ENCODE assay signal across 20 cellular contexts in the genomic region with DNA sequence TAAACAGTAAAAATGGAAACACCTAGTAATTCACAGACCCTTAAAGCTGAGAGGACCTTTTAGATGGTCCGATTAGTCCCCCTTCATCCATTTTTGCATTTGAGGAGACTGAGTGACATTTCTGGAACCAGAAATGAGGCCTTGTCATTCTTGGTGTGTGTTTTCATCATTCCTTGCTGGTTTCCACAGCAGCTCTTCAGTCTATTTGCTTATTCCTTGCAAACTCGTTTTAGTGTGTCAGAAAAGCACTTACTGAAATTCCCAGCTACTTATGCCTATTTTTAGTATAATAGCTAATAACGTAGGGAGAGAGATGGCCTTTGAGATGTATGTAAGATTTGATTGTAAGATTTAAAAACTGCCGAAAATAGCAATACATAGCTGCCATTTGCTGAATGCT.
DNase-seq lines count a peak whose midpoint lies in the region; ATAC-seq and TF ChIP-seq lines count a peak whose summit lies in the region.
"Had no signal": no experiment of that assay in that cellular context is flagged by ENCODE, and none has a peak within 500 bp of the region (broad histone marks: within the 10 kb centered on the region; RNA-seq: fewer than 3 reads in every experiment).

No MANE protein-coding gene starts in this region.

- peaks cover 45% of the 10 kb centered on the region for H3K4me1 Mint-ChIP-seq in activated naive CD8-positive, alpha-beta T cell treated with anti-CD3 and anti-CD28 coated beads for 36 hours
- H3K4me1 Mint-ChIP-seq in activated naive CD8-positive, alpha-beta T cell treated with anti-CD3 and anti-CD28 coated beads, Interleukin-2, amount 50 U/mL, for 24 hours = peaks cover 44% of the 10 kb centered on the region
- H3K4me1 Mint-ChIP-seq: IgD-negative memory B cell had no signal

- H3K9me3 Mint-ChIP-seq in activated naive CD8-positive, alpha-beta T cell treated with anti-CD3 and anti-CD28 coated beads for 36 hours = no peaks in the 10 kb centered on the region
- no peaks in the 10 kb centered on the region for H3K9me3 Mint-ChIP-seq in activated naive CD8-positive, alpha-beta T cell treated with anti-CD3 and anti-CD28 coated beads, Interleukin-2, amount 50 U/mL, for 24 hours
- H3K9me3 Mint-ChIP-seq: CD4-positive, alpha-beta memory T cell; IgD-negative memory B cell had no signal

- no peaks in the 10 kb centered on the region for H3K27me3 Mint-ChIP-seq in activated naive CD8-positive, alpha-beta T cell treated with anti-CD3 and anti-CD28 coated beads for 36 hours
- H3K27me3 Mint-ChIP-seq in activated naive CD8-positive, alpha-beta T cell treated with anti-CD3 and anti-CD28 coated beads, Interleukin-2, amount 50 U/mL, for 24 hours = no peaks in the 10 kb centered on the region
- H3K27me3 Mint-ChIP-seq: CD4-positive, alpha-beta memory T cell; IgD-negative memory B cell had no signal

- intact Hi-C loops in lower lobe of right lung (cut with DNase I) = no loop called here

- no peak overlapping the region for H3K4me3 Mint-ChIP-seq in activated naive CD8-positive, alpha-beta T cell treated with anti-CD3 and anti-CD28 coated beads for 36 hours
- no peak overlapping the region for H3K4me3 Mint-ChIP-seq in activated naive CD8-positive, alpha-beta T cell treated with anti-CD3 and anti-CD28 coated beads, Interleukin-2, amount 50 U/mL, for 24 hours
- H3K4me3 Mint-ChIP-seq: CD14-positive monocyte; CD4-positive, alpha-beta memory T cell; IgD-negative memory B cell had no signal

- H3K9me3 ChIP-seq in lower lobe of right lung (no peaks in the 10 kb centered on the region), thoracic aorta (no peaks in the 10 kb centered on the region)
- H3K9me3 ChIP-seq: A549, BLaER1, HAP-1 had no signal

- no peak for ATAC-seq in activated naive CD8-positive, alpha-beta T cell treated with anti-CD3 and anti-CD28 coated beads, Interleukin-2, amount 50 U/mL, for 24 hours
- peak; percentile 59 to 91 for ATAC-seq in lower lobe of right lung
- no peak for ATAC-seq in thoracic aorta (ENCODE audit: insufficient number of reproducible peaks, low FRiP score, low read depth)
- no peak for ATAC-seq in HG02852 (IDR thresholded peaks at IDR 0.05; ENCODE audit: unreplicated experiment)
- ATAC-seq: A549, HepG2 had no signal

- H3K4me3 ChIP-seq in lower lobe of right lung (no peak overlapping the region), thoracic aorta (no peak overlapping the region)
- H3K4me3 ChIP-seq: A549, BLaER1, GM23248, HAP-1 had no signal

- H3K27ac ChIP-seq in cingulate gyrus (ENCODE audit: low read depth, low read length) (peak overlapping the region; percentile 32), lower lobe of right lung (peak overlapping the region; percentile 14), thoracic aorta (peak overlapping the region; percentile 32 to 36)
- H3K27ac ChIP-seq: 22Rv1, A549, BLaER1, GM23248 had no signal

- H3K27me3 ChIP-seq in lower lobe of right lung (ENCODE audit: low read depth) = no peaks in the 10 kb centered on the region
- H3K27me3 ChIP-seq in thoracic aorta (replicated peaks; ENCODE audit: insufficient read depth) = no peaks in the 10 kb centered on the region
- H3K27me3 ChIP-seq: BLaER1 had no signal

- TF ChIP-seq CTCF in lower lobe of right lung (IDR thresholded peaks at IDR 0.05) (no peak), thoracic aorta (IDR thresholded peaks at IDR 0.05) (no peak)

- peak overlapping the region; percentile 18 for H3K27ac Mint-ChIP-seq in activated naive CD8-positive, alpha-beta T cell treated with anti-CD3 and anti-CD28 coated beads for 36 hours
- no peak overlapping the region for H3K27ac Mint-ChIP-seq in activated naive CD8-positive, alpha-beta T cell treated with anti-CD3 and anti-CD28 coated beads, Interleukin-2, amount 50 U/mL, for 24 hours

- H3K4me1 ChIP-seq in lower lobe of right lung (peaks cover 22% of the 10 kb centered on the region), thoracic aorta (ENCODE audit: control insufficient read depth in 1 of 2, low read depth in 2 of 2) (peaks cover 0 to 23% of the 10 kb centered on the region in 2 donors)
- H3K4me1 ChIP-seq: A549 had no signal

- DNase-seq in activated naive CD8-positive, alpha-beta T cell treated with anti-CD3 and anti-CD28 coated beads for 36 hours = no peak
- no peak for DNase-seq in activated naive CD8-positive, alpha-beta T cell treated with anti-CD3 and anti-CD28 coated beads, Interleukin-2, amount 50 U/mL, for 24 hours
- DNase-seq in lower lobe of right lung (no peak), thoracic aorta (ENCODE audit: low spot score) (no peak), SIG-M5 (lab: John Stamatoyannopoulos, UW) (no peak), NCI-H2227 (lab: John Stamatoyannopoulos, UW; ENCODE audit: unreplicated experiment) (no peak)
- DNase-seq: CD4-positive, alpha-beta memory T cell; DMS153; DMS79; GF-D8; GM23248 had no signal

- H3K36me3 ChIP-seq in lower lobe of right lung (peaks cover 84% of the 10 kb centered on the region), thoracic aorta (peaks cover 12% of the 10 kb centered on the region)

- peaks cover 32% of the 10 kb centered on the region for H3K36me3 Mint-ChIP-seq in activated naive CD8-positive, alpha-beta T cell treated with anti-CD3 and anti-CD28 coated beads for 36 hours
- H3K36me3 Mint-ChIP-seq in activated naive CD8-positive, alpha-beta T cell treated with anti-CD3 and anti-CD28 coated beads, Interleukin-2, amount 50 U/mL, for 24 hours (ENCODE audit: low read depth) = peaks cover 35% of the 10 kb centered on the region
- H3K36me3 Mint-ChIP-seq: IgD-negative memory B cell had no signal

Comparison
In these comparisons a context has a peak if more than half of its experiments do, and no peak if none do; other contexts are left out.
1. ATAC-seq: peak in lower lobe of right lung (2 of 2); none in activated naive CD8-positive, alpha-beta T cell treated with anti-CD3 and anti-CD28 coated beads, Interleukin-2, amount 50 U/mL, for 24 hours (single experiment), thoracic aorta (single experiment) and HG02852 (single experiment).
2. Peak in every context shown above with its lines, with median percentiles within 50 percentile points of each other: H3K27ac ChIP-seq.